In the genomic region with DNA sequence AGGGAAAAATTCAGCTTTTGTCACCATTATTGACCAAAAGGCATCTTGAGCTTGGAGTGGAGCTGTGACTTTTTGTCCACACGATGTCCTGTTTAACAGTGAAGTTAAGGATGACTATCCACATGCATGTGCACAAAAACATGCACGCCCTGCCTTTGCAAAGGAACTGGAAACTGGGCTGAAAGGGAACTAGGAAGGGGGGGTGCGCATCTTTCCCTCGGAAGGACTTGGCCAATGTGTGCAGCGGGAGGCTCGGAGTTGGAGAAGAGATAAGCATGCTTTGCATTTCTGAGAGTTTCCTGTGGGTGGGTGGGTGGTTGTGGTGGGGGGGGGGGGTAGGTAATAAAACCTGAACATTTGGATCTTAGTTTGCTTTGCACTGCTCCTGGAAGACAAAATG, we compare ENCODE assay signal across 12 cellular contexts. TPM values are rescaled to one million over a fixed set of nuclear protein-coding genes. Genes with fewer than 3 reads are reported as not detected.
DNase-seq lines count a peak whose midpoint lies in the region; ATAC-seq and TF ChIP-seq lines count a peak whose summit lies in the region.
"Had no signal": no experiment of that assay in that cellular context is flagged by ENCODE, and none has a peak within 500 bp of the region (broad histone marks: within the 10 kb centered on the region; RNA-seq: fewer than 3 reads in every experiment).

No MANE protein-coding gene starts in this region.

- no peak for TF ChIP-seq POLR2A in spleen (IDR thresholded peaks at IDR 0.05)

- no peaks in the 10 kb centered on the region for H3K36me3 ChIP-seq in fibroblast of lung (ENCODE audit: control insufficient read depth, insufficient read depth, low read length)
- no peaks in the 10 kb centered on the region for H3K36me3 ChIP-seq in psoas muscle (ENCODE audit: insufficient read depth in 1 of 2, low read depth in 1 of 2)
- no peaks in the 10 kb centered on the region for H3K36me3 ChIP-seq in spleen

- DNase-seq in ELR (ENCODE audit: low read depth): peak; percentile 50
- peak; percentile 65 for DNase-seq in NCI-H526 (lab: John Stamatoyannopoulos, UW)
- DNase-seq in fibroblast of lung (ENCODE audit: low read depth in 2 of 2): peak in 1 of 2 donors; percentile 44
- DNase-seq in psoas muscle: no peak
- no peak for DNase-seq in spleen
- DNase-seq in activated effector memory CD4-positive, alpha-beta T cell treated with Interleukin-2 at 50 U/mL for 16 hours: no peak
- DNase-seq in OCI-M2 (lab: John Stamatoyannopoulos, UW; ENCODE audit: unreplicated experiment): no peak
- DNase-seq: activated T-cell treated with anti-CD3 and anti-CD28 coated beads for 4 hours, PC-3 had no signal

- intact Hi-C loops in psoas muscle (cut with DNase I): no loop called here
- intact Hi-C loops in spleen (cut with DNase I; ENCODE audit: low total_unique reads): loop anchor here (10.0 kb wide), 1 partner anchor 396 kb away; no protein-coding TSS in a partner anchor

- peaks cover 15% of the 10 kb centered on the region for H3K4me1 ChIP-seq in fibroblast of lung (ENCODE audit: control insufficient read depth, extremely low read depth, insufficient read depth, low read length)
- H3K4me1 ChIP-seq in psoas muscle: no peaks in the 10 kb centered on the region
- H3K4me1 ChIP-seq in spleen: peaks cover 0 to 24% (median 12%) of the 10 kb centered on the region in 6 donors

- H3K27ac ChIP-seq in fibroblast of lung (ENCODE audit: insufficient read depth, low read length) (peak overlapping the region; percentile 86), psoas muscle (no peak overlapping the region), spleen (no peak overlapping the region)

- peak overlapping the region; percentile 80 for H2AFZ ChIP-seq in fibroblast of lung (ENCODE audit: low read length)

- WGBS in psoas muscle, 3 donors: 8 to 17% (median 16%) methylated on average over 6 of the region's 6 CpGs
- 3 to 8% (median 4%) methylated on average over 6 of the region's 6 CpGs for WGBS in spleen, 5 donors

- H3K27me3 ChIP-seq in fibroblast of lung (ENCODE audit: control insufficient read depth, insufficient read depth, low read length) (no peaks in the 10 kb centered on the region), psoas muscle (ENCODE audit: insufficient read depth in 3 of 3, low read length in 2 of 3) (peaks cover 3 to 81% (median 18%) of the 10 kb centered on the region in 3 donors), spleen (replicated peaks in 1 of 7) (peaks cover 0 to 99% (median 75%) of the 10 kb centered on the region in 7 donors)

- no peak for ATAC-seq in psoas muscle
- no peak for ATAC-seq in GM18498 (IDR thresholded peaks at IDR 0.05; ENCODE audit: unreplicated experiment)
- ATAC-seq: esophagus mucosa, PC-3 had no signal

- H3K4me2 ChIP-seq in fibroblast of lung (ENCODE audit: extremely low read depth, insufficient read depth, low read length): peak overlapping the region; percentile 92

- H4K20me1 ChIP-seq in fibroblast of lung (ENCODE audit: control insufficient read depth, extremely low read depth, insufficient read depth, low read length): no peaks in the 10 kb centered on the region

- H3K9me3 ChIP-seq in fibroblast of lung (ENCODE audit: control insufficient read depth, insufficient read depth, low read depth, low read length) (no peaks in the 10 kb centered on the region), psoas muscle (no peaks in the 10 kb centered on the region), spleen (no peaks in the 10 kb centered on the region)

- peaks cover 30% of the 10 kb centered on the region for H3K79me2 ChIP-seq in fibroblast of lung (ENCODE audit: control insufficient read depth, insufficient read depth, low read length)

- peak overlapping the region; percentile 46 to 84 (median 78) for H3K4me3 ChIP-seq in fibroblast of lung (replicated peaks in 1 of 4; ENCODE audit: control extremely low read depth in 1 of 4, insufficient read depth in 1 of 4, low read depth in 3 of 4, low read length in 4 of 4)
- H3K4me3 ChIP-seq in psoas muscle: peak overlapping the region; percentile 44
- H3K4me3 ChIP-seq in spleen: peak overlapping the region in 1 of 8 donors; percentile 52

- TF ChIP-seq CTCF in fibroblast of lung (conservative IDR thresholded peaks at IDR 0.05 in 1 of 2, IDR thresholded peaks at IDR 0.05 in 1 of 2; ENCODE audit: low read depth in 1 of 2, low read length in 2 of 2): no peak
- no peak for TF ChIP-seq CTCF in psoas muscle (IDR thresholded peaks at IDR 0.05)
- TF ChIP-seq CTCF in spleen (IDR thresholded peaks at IDR 0.05 in 8 of 11, conservative IDR thresholded peaks at IDR 0.05 in 3 of 11): no peak

- peak overlapping the region; percentile 5 for H3K9ac ChIP-seq in fibroblast of lung (ENCODE audit: insufficient read depth, low read length)

RNA-seq across cellular contexts. Expression of a gene that starts 0.4 kb away (rescaled TPM):
- total RNA-seq in fibroblast of lung: 0.26 and 2.8 TPM in 2 replicates
- polyA plus RNA-seq in fibroblast of lung: 1.8 and 6.1 TPM in 2 replicates
- polyA plus RNA-seq in fibroblast of lung (2012): 5.2 and 11.3 TPM in 2 replicates
- polyA minus RNA-seq in fibroblast of lung (ENCODE audit: low replicate concordance): 8.4 and 14.2 TPM in 2 replicates
- not detected for total RNA-seq in psoas muscle
- under 1 TPM in 1 of 3 donors, not detected in 2; 0.04 TPM for polyA plus RNA-seq in psoas muscle
- total RNA-seq in spleen: 1 to 10 TPM in 6 of 7 donors, under 1 TPM in 1; 0.85 to 5.4 (median 2.5) TPM
- polyA plus RNA-seq in spleen: 1 to 10 TPM in 1 of 3 donors, under 1 TPM in 2; 0.50 to 2.2 (median 0.54) TPM
- polyA plus RNA-seq: aorta had no signal

Comparison
In these comparisons a context has a peak if more than half of its experiments do, and no peak if none do; other contexts are left out.
1. DNase-seq: peak in ELR (single experiment) and NCI-H526 (2 of 2); none in psoas muscle (0 of 2), spleen (single experiment), activated effector memory CD4-positive, alpha-beta T cell treated with Interleukin-2 at 50 U/mL for 16 hours (single experiment) and OCI-M2 (single experiment).